In the genomic region with DNA sequence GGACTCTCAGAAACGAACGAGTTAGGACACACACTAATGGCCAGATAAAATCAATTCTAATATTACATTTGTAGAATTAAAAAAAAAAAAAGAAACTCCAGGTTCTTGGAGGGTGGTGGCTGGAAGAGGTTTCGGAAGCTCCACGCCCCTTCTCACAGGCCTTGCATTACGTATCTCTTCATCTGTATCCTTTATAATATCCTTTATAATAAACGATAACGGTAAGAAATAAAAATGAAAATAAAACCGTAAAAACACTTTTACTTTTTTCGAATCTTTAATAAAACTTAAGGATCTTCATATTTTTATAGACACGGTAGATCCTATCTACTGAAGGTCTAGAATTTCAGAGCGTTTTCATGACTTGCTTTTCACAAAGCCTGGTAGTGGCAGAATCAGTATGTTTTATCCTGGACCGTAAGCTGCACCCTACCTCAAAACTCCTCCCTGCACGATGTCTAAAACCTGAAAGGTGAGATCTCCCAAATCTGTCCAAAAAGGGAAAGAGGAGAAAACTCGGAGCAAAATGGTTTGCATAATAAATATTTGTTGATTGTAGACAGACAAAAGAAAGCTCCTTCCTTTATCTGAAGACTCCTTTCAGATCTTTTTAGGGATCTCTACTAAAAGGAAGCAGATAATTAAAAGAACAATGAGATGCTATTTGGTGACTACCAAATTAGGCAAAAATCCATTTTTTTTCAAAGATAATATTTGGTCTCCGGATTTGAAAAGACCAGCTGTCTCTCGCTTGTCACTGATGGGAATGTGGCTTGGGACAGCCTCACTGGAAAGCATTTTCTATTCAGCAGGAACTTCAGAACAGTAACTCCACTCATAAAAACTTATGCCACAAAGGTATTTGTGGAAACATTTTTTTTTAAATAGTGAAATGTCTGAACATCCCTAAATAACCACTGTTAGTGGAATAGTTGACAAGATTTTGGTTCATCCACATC, we compare ENCODE assay signal across 8 cellular contexts. TPM values are rescaled to one million over a fixed set of nuclear protein-coding genes. Genes with fewer than 3 reads are reported as not detected.
DNase-seq lines count a peak whose midpoint lies in the region; ATAC-seq lines count a peak whose summit lies in the region.

No MANE protein-coding gene starts in this region.

- peak overlapping the region; percentile 99 for H3K27ac Mint-ChIP-seq in T-helper 17 cell

- no peak overlapping the region for H3K27ac ChIP-seq in subcutaneous abdominal adipose tissue (ENCODE audit: low read depth, low read length)
- H3K27ac ChIP-seq in Karpas-422 (ENCODE audit: low read length): no peak overlapping the region

- H3K9me3 Mint-ChIP-seq in activated T-cell treated with anti-CD3 and anti-CD28 coated beads, Interleukin-2, amount 50 U/mL, for 4 hours: no peaks in the 10 kb centered on the region

- no peaks in the 10 kb centered on the region for H3K27me3 Mint-ChIP-seq in activated T-cell treated with anti-CD3 and anti-CD28 coated beads, Interleukin-2, amount 50 U/mL, for 4 hours (ENCODE audit: low read depth)
- no peaks in the 10 kb centered on the region for H3K27me3 Mint-ChIP-seq in T-helper 17 cell

- H3K9ac ChIP-seq in subcutaneous abdominal adipose tissue (ENCODE audit: low read length in 5 of 5) (peak overlapping the region in 1 of 5 donors; percentile 35), Karpas-422 (ENCODE audit: low read length) (no peak overlapping the region)

- no peaks in the 10 kb centered on the region for H3K79me2 ChIP-seq in Karpas-422 (ENCODE audit: low read length)

- H4K20me1 ChIP-seq in Karpas-422 (ENCODE audit: insufficient read depth, low read depth, low read length): peaks cover 6% of the 10 kb centered on the region; the same call in 1 of the 2 replicates

- H2AFZ ChIP-seq in Karpas-422 (ENCODE audit: low read length): no peak overlapping the region

- H3K36me3 ChIP-seq in subcutaneous abdominal adipose tissue (ENCODE audit: control insufficient read depth in 5 of 5, insufficient read depth in 5 of 5, low read length in 5 of 5) (peaks cover 0 to 7% (median 3%) of the 10 kb centered on the region in 5 donors), Karpas-422 (ENCODE audit: insufficient read depth, low read length) (no peaks in the 10 kb centered on the region)

- H3K4me3 ChIP-seq in iPS-18c (ENCODE audit: insufficient read depth, low read depth, low read length) (peak overlapping the region; percentile 60), subcutaneous abdominal adipose tissue (ENCODE audit: low read depth in 1 of 5, low read length in 5 of 5) (peak overlapping the region; percentile 48 to 76 (median 64)), Karpas-422 (ENCODE audit: low read length) (no peak overlapping the region)

- no peak overlapping the region for H3K4me2 ChIP-seq in Karpas-422 (ENCODE audit: low read depth, low read length, poor library complexity, severe bottlenecking)

- H3K9me2 ChIP-seq in Karpas-422 (replicated peaks; ENCODE audit: insufficient read depth, low read length): no peaks in the 10 kb centered on the region

- H3K9me3 ChIP-seq in T-helper 17 cell (ENCODE audit: control insufficient read depth, low read length, poor library complexity, severe bottlenecking) (no peaks in the 10 kb centered on the region), iPS-18c (ENCODE audit: control insufficient read depth, insufficient read depth, low read length) (no peaks in the 10 kb centered on the region), subcutaneous abdominal adipose tissue (ENCODE audit: control insufficient read depth in 5 of 5, low read length in 5 of 5) (no peaks in the 10 kb centered on the region), Karpas-422 (ENCODE audit: low read length) (no peaks in the 10 kb centered on the region)

- peaks cover 68% of the 10 kb centered on the region for H3K4me1 Mint-ChIP-seq in activated T-cell treated with anti-CD3 and anti-CD28 coated beads, Interleukin-2, amount 50 U/mL, for 4 hours (ENCODE audit: low read depth)
- H3K4me1 Mint-ChIP-seq in T-helper 17 cell: peaks cover 48% of the 10 kb centered on the region

- H3K4me1 ChIP-seq in subcutaneous abdominal adipose tissue (ENCODE audit: control insufficient read depth in 5 of 5, insufficient read depth in 5 of 5, low read length in 5 of 5) (peaks cover 3 to 43% (median 33%) of the 10 kb centered on the region in 5 donors), Karpas-422 (ENCODE audit: low read length) (peaks cover 33% of the 10 kb centered on the region)

- no peak for DNase-seq in activated T-cell treated with anti-CD3 and anti-CD28 coated beads, Interleukin-2, amount 50 U/mL, for 4 hours
- no peak for DNase-seq in activated T-cell treated with anti-CD3 and anti-CD28 coated beads, Interleukin-2, amount 50 U/mL, for 1 hour
- DNase-seq in T-helper 17 cell (no peak), Karpas-422 (no peak), NCI-H2196 treated with DMSO at 0.1 percent for 48 hours (lab: John Stamatoyannopoulos, UW; ENCODE audit: unreplicated experiment) (no peak), SW480 (ENCODE audit: low spot score) (no peak)

- H3K27me3 ChIP-seq in subcutaneous abdominal adipose tissue (ENCODE audit: control insufficient read depth in 5 of 5, insufficient read depth in 4 of 5, low read length in 5 of 5): peaks cover 0 to 30% (median 12%) of the 10 kb centered on the region in 5 donors
- H3K27me3 ChIP-seq in Karpas-422 (ENCODE audit: low read length): 0 out of 2 replicates have a peak, but pooled peaks cover 2% of the 10 kb centered on the region

- peaks cover 6% of the 10 kb centered on the region for H3K36me3 Mint-ChIP-seq in activated T-cell treated with anti-CD3 and anti-CD28 coated beads, Interleukin-2, amount 50 U/mL, for 4 hours (ENCODE audit: insufficient read depth)
- H3K36me3 Mint-ChIP-seq in T-helper 17 cell (ENCODE audit: low read depth): peaks cover 8% of the 10 kb centered on the region

- peak overlapping the region; percentile 92 for H3K4me3 Mint-ChIP-seq in activated T-cell treated with anti-CD3 and anti-CD28 coated beads, Interleukin-2, amount 50 U/mL, for 4 hours
- H3K4me3 Mint-ChIP-seq in T-helper 17 cell: peak overlapping the region; percentile 97

- ATAC-seq in activated T-cell treated with anti-CD3 and anti-CD28 coated beads, Interleukin-2, amount 50 U/mL, for 4 hours: no peak
- no peak for ATAC-seq in T-helper 17 cell

RNA-seq across cellular contexts. Expression of a gene that starts 2.0 kb away (rescaled TPM):
- total RNA-seq in activated T-cell treated with anti-CD3 and anti-CD28 coated beads, Interleukin-2, amount 50 U/mL, for 4 hours: 10 to 100 TPM; 17.6 to 28.5 (median 24.0) TPM
- 1,000 to 10,000 TPM; 1,189 to 1,429 TPM for total RNA-seq in T-helper 17 cell
- total RNA-seq in Karpas-422 (2014; rRNA removed; shearing (Covaris generic); ENCODE audit: low replicate concordance): 0.97 and 2.1 TPM in 2 replicates

Comparison
In these comparisons a context has a peak if more than half of its experiments do, and no peak if none do; other contexts are left out.
1. RNA of a gene that starts 2.0 kb away (total RNA-seq): 1,189 to 1,429 TPM in T-helper 17 cell; 17.6 to 28.5 TPM in activated T-cell treated with anti-CD3 and anti-CD28 coated beads, Interleukin-2, amount 50 U/mL, for 4 hours and 0.97 to 2.1 TPM in Karpas-422; every median in the first group is over 10 times any median in the second.